In the genomic region with DNA sequence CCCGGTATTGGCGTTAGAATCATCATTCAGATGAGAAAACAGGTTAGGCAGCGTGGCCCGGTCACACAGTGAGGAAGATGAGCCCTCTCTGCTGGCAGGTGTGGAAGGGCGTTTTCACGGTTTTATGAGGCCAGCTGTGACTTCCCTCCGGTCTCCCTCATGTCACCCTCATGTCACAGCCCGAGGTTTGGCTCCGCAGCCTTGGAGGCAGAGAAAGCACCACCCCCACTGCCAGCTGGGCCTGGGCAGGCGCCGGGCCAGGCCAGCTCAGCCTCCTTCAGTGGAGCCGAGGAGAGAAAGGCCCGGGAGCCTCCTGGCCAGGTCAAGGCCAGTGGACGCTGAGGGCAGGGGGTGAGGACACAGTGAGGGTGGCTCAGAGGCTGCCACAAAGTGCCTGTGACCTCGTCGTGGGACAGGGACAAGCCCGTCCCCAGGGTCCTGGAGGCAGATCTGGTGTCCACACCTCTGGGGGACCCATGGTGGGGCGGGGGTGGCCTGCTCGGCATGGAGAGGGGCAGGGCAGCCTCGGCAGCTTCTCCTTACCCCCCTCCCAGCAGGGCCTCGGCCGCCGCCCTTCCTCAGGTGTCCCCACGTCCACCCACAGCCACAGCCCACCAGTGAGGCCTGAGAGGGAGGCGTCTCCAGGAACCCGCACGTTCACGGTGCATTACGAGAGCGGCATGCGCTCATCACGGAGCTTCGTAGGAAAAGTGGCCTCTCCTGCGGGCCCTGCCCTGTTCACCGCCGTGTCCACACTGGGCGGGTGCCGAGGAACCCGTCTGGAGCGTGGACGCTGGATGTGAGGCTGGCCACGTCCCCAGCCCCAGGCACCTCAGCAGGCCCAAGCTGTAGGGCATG, we compare ENCODE assay signal across 12 cellular contexts. TPM values are rescaled to one million over a fixed set of nuclear protein-coding genes. Genes with fewer than 3 reads are reported as not detected.
DNase-seq lines count a peak whose midpoint lies in the region; ATAC-seq, FAIRE-seq and TF ChIP-seq lines count a peak whose summit lies in the region.
"Had no signal": no experiment of that assay in that cellular context is flagged by ENCODE, and none has a peak within 500 bp of the region (broad histone marks: within the 10 kb centered on the region; RNA-seq: fewer than 3 reads in every experiment).

No MANE protein-coding gene starts in this region.

- H3K4me1 ChIP-seq in ascending aorta (no peaks in the 10 kb centered on the region), upper lobe of left lung (peaks cover 10 to 30% (median 24%) of the 10 kb centered on the region in 4 donors)

- no peak overlapping the region for H3K4me3 ChIP-seq in ascending aorta
- peak overlapping the region in 1 of 4 donors; percentile 24 for H3K4me3 ChIP-seq in upper lobe of left lung

- FAIRE-seq in D721Med (lab: Jason Lieb, UNC): no peak

- H3K36me3 Mint-ChIP-seq in activated CD8-positive, alpha-beta T cell treated with anti-CD3 and anti-CD28 coated beads, Interleukin-2, amount 10 ng/mL, durations not matched to agents 7 days and 5 days (ENCODE audit: low read depth): no peaks in the 10 kb centered on the region
- H3K36me3 Mint-ChIP-seq in activated CD8-positive, alpha-beta T cell treated with anti-CD3 and anti-CD28 coated beads for 36 hours (ENCODE audit: low read depth): no peaks in the 10 kb centered on the region

- peaks cover 0 to 20% of the 10 kb centered on the region in 2 donors for H3K36me3 ChIP-seq in ascending aorta
- peaks cover 0 to 14% (median 7%) of the 10 kb centered on the region in 4 donors for H3K36me3 ChIP-seq in upper lobe of left lung

- H3K9me3 Mint-ChIP-seq in activated CD8-positive, alpha-beta T cell treated with anti-CD3 and anti-CD28 coated beads, Interleukin-2, amount 10 ng/mL, durations not matched to agents 7 days and 5 days (ENCODE audit: insufficient read depth): no peaks in the 10 kb centered on the region
- H3K9me3 Mint-ChIP-seq in activated CD8-positive, alpha-beta T cell treated with anti-CD3 and anti-CD28 coated beads for 36 hours: no peaks in the 10 kb centered on the region
- H3K9me3 Mint-ChIP-seq: central memory CD8-positive, alpha-beta T cell had no signal

- no peak for TF ChIP-seq CTCF in activated CD8-positive, alpha-beta T cell treated with anti-CD3 and anti-CD28 coated beads for 36 hours (IDR thresholded peaks at IDR 0.05)
- TF ChIP-seq CTCF in ascending aorta (IDR thresholded peaks at IDR 0.05) (no peak), upper lobe of left lung (IDR thresholded peaks at IDR 0.05) (no peak), D721Med (IDR thresholded peaks at IDR 0.05; ENCODE audit: insufficient read depth, missing control alignments) (no peak)

- H3K27ac ChIP-seq in ascending aorta (peak overlapping the region; percentile 6 to 61), upper lobe of left lung (peak overlapping the region; percentile 81 to 92 (median 82))

- no peak for TF ChIP-seq POLR2A in upper lobe of left lung (IDR thresholded peaks at IDR 0.05)

- DNase-seq in activated CD8-positive, alpha-beta T cell treated with anti-CD3 and anti-CD28 coated beads, Interleukin-2, amount 10 ng/mL, durations not matched to agents 7 days and 5 days: no peak
- DNase-seq in activated CD8-positive, alpha-beta T cell treated with anti-CD3 and anti-CD28 coated beads for 36 hours: no peak
- no peak for DNase-seq in ascending aorta (ENCODE audit: low spot score in 2 of 2)
- peak; percentile 40 for DNase-seq in medulla oblongata (ENCODE audit: extremely low spot score)
- peak in 1 of 2 donors; percentile 83 for DNase-seq in upper lobe of left lung
- DNase-seq in D721Med (ENCODE audit: insufficient read length, low spot score): no peak
- no peak for DNase-seq in H4 (ENCODE audit: low spot score)
- DNase-seq: ACHN; activated T-cell treated with anti-CD3 and anti-CD28 coated beads, Interleukin-2, amount 50 U/mL, for 48 hours; NCI-H1930 had no signal

- intact Hi-C loops in activated CD8-positive, alpha-beta T cell treated with anti-CD3 and anti-CD28 coated beads for 36 hours (cut with micrococcal nuclease): no loop called here
- intact Hi-C loops in ascending aorta (cut with DNase I): no loop called here

- TF ChIP-seq EP300 in upper lobe of left lung (IDR thresholded peaks at IDR 0.05): no peak

- H3K4me3 Mint-ChIP-seq in activated CD8-positive, alpha-beta T cell treated with anti-CD3 and anti-CD28 coated beads, Interleukin-2, amount 10 ng/mL, durations not matched to agents 7 days and 5 days: no peak overlapping the region
- H3K4me3 Mint-ChIP-seq in activated CD8-positive, alpha-beta T cell treated with anti-CD3 and anti-CD28 coated beads for 36 hours: no peak overlapping the region
- H3K4me3 Mint-ChIP-seq: central memory CD8-positive, alpha-beta T cell had no signal

- WGBS in upper lobe of left lung, 2 donors: 72 to 74% methylated on average over 23 to 41 of the region's 42 CpGs

- POLR2A ChIA-PET in activated CD8-positive, alpha-beta T cell treated with anti-CD3 and anti-CD28 coated beads, Interleukin-2, amount 10 ng/mL, durations not matched to agents 7 days and 5 days (lab: Charles Lee): interaction anchor here (0.5 to 0.6 kb wide), 2 partner anchors 24 to 1688 kb away, joined by 3 read pairs; no protein-coding TSS in a partner anchor
- POLR2A ChIA-PET in activated CD8-positive, alpha-beta T cell treated with anti-CD3 and anti-CD28 coated beads for 36 hours (lab: Charles Lee): no interaction called here

- H3K27me3 ChIP-seq in ascending aorta (no peaks in the 10 kb centered on the region), upper lobe of left lung (no peaks in the 10 kb centered on the region)

- ATAC-seq in activated CD8-positive, alpha-beta T cell treated with anti-CD3 and anti-CD28 coated beads, Interleukin-2, amount 10 ng/mL, durations not matched to agents 7 days and 5 days: no peak
- ATAC-seq in activated CD8-positive, alpha-beta T cell treated with anti-CD3 and anti-CD28 coated beads for 36 hours: no peak
- ATAC-seq in upper lobe of left lung (ENCODE audit: low FRiP score in 2 of 2) (peak; percentile 3 to 36), HG02588 (IDR thresholded peaks at IDR 0.05; ENCODE audit: unreplicated experiment) (no peak)

- peak overlapping the region; percentile 50 for H3K27ac Mint-ChIP-seq in activated CD8-positive, alpha-beta T cell treated with anti-CD3 and anti-CD28 coated beads, Interleukin-2, amount 10 ng/mL, durations not matched to agents 7 days and 5 days
- no peak overlapping the region for H3K27ac Mint-ChIP-seq in activated CD8-positive, alpha-beta T cell treated with anti-CD3 and anti-CD28 coated beads for 36 hours

- H3K27me3 Mint-ChIP-seq in activated CD8-positive, alpha-beta T cell treated with anti-CD3 and anti-CD28 coated beads, Interleukin-2, amount 10 ng/mL, durations not matched to agents 7 days and 5 days (ENCODE audit: low read depth): no peaks in the 10 kb centered on the region
- H3K27me3 Mint-ChIP-seq in activated CD8-positive, alpha-beta T cell treated with anti-CD3 and anti-CD28 coated beads for 36 hours: no peaks in the 10 kb centered on the region
- H3K27me3 Mint-ChIP-seq: central memory CD8-positive, alpha-beta T cell had no signal

- CTCF ChIA-PET in activated CD8-positive, alpha-beta T cell treated with anti-CD3 and anti-CD28 coated beads, Interleukin-2, amount 10 ng/mL, durations not matched to agents 7 days and 5 days (lab: Charles Lee): no interaction called here
- CTCF ChIA-PET in activated CD8-positive, alpha-beta T cell treated with anti-CD3 and anti-CD28 coated beads for 36 hours (lab: Charles Lee): no interaction called here

- H3K4me1 Mint-ChIP-seq in activated CD8-positive, alpha-beta T cell treated with anti-CD3 and anti-CD28 coated beads, Interleukin-2, amount 10 ng/mL, durations not matched to agents 7 days and 5 days (ENCODE audit: low read depth): peaks cover 16% of the 10 kb centered on the region
- H3K4me1 Mint-ChIP-seq in activated CD8-positive, alpha-beta T cell treated with anti-CD3 and anti-CD28 coated beads for 36 hours (ENCODE audit: low read depth): peaks cover 10% of the 10 kb centered on the region

- H3K9me3 ChIP-seq in ascending aorta: no peaks in the 10 kb centered on the region
- no peaks in the 10 kb centered on the region for H3K9me3 ChIP-seq in upper lobe of left lung

RNA-seq across cellular contexts. Expression of gene EXD3, which starts 32.2 kb away (rescaled TPM):
- 10 to 100 TPM in 1 of 2 experiments, 1 to 10 TPM in 1; 10.0 to 10.9 TPM for total RNA-seq in activated CD8-positive, alpha-beta T cell treated with anti-CD3 and anti-CD28 coated beads, Interleukin-2, amount 10 ng/mL, durations not matched to agents 7 days and 5 days
- total RNA-seq in activated CD8-positive, alpha-beta T cell treated with anti-CD3 and anti-CD28 coated beads for 36 hours: 1 to 10 TPM; 8.1 to 9.0 TPM
- total RNA-seq in ascending aorta: 16.7 TPM
- 100 to 1,000 TPM in 1 of 6 donors, 10 to 100 TPM in 5; 12.3 to 118 (median 24.8) TPM for total RNA-seq in upper lobe of left lung
- total RNA-seq in H4 (2014; rRNA removed; shearing (Covaris generic)): 1.4 and 2.8 TPM in 2 replicates

RNA-seq across cellular contexts. Expression of gene NOXA1, which starts 32.4 kb away (rescaled TPM):
- total RNA-seq in activated CD8-positive, alpha-beta T cell treated with anti-CD3 and anti-CD28 coated beads, Interleukin-2, amount 10 ng/mL, durations not matched to agents 7 days and 5 days: under 1 TPM; 0.52 to 0.58 TPM
- under 1 TPM; 0.72 to 0.95 TPM for total RNA-seq in activated CD8-positive, alpha-beta T cell treated with anti-CD3 and anti-CD28 coated beads for 36 hours
- total RNA-seq in ascending aorta: 6.9 TPM
- total RNA-seq in upper lobe of left lung: 10 to 100 TPM in 3 of 6 donors, 1 to 10 TPM in 3; 3.3 to 34.6 (median 11.7) TPM
- total RNA-seq in H4 (2014; rRNA removed; shearing (Covaris generic)): not detected in 2 replicates

RNA-seq across cellular contexts. Expression of gene ENTPD8, which starts 50.4 kb away (rescaled TPM):
- total RNA-seq in activated CD8-positive, alpha-beta T cell treated with anti-CD3 and anti-CD28 coated beads, Interleukin-2, amount 10 ng/mL, durations not matched to agents 7 days and 5 days: not detected
- not detected for total RNA-seq in activated CD8-positive, alpha-beta T cell treated with anti-CD3 and anti-CD28 coated beads for 36 hours
- total RNA-seq in ascending aorta: not detected
- total RNA-seq in upper lobe of left lung: under 1 TPM in 2 of 6 donors, not detected in 4; 0.15 to 0.17 TPM
- 0.08 TPM in 1 of 2 replicates, not detected in the other for total RNA-seq in H4 (2014; rRNA removed; shearing (Covaris generic))

Comparison
In these comparisons a context has a peak if more than half of its experiments do, and no peak if none do; other contexts are left out.
1. ATAC-seq: peak in upper lobe of left lung (2 of 2); none in activated CD8-positive, alpha-beta T cell treated with anti-CD3 and anti-CD28 coated beads, Interleukin-2, amount 10 ng/mL, durations not matched to agents 7 days and 5 days (single experiment), activated CD8-positive, alpha-beta T cell treated with anti-CD3 and anti-CD28 coated beads for 36 hours (single experiment) and HG02588 (single experiment).